ENCODE assay signal across 24 cellular contexts in genomic region chr11:42034821-42035220, GRCh38.
"Had no signal": no experiment of that assay in that cellular context is flagged by ENCODE, and none has a peak within 500 bp of the region (broad histone marks: within the 10 kb centered on the region; RNA-seq: fewer than 3 reads in every experiment).

No MANE protein-coding gene starts in this region.

- H3K27ac ChIP-seq: esophagus muscularis mucosa, foreskin keratinocyte, left ventricle myocardium inferior, pancreas, prostate gland, stomach, thyroid gland, upper lobe of left lung, vagina, WERI-Rb-1 had no signal

- H3K36me3 ChIP-seq: esophagus muscularis mucosa, left ventricle myocardium inferior, pancreas, prostate gland, stomach, thyroid gland, upper lobe of left lung, vagina, WERI-Rb-1 had no signal

- H3K4me3 ChIP-seq: esophagus muscularis mucosa, left ventricle myocardium inferior, lung, mucosa of descending colon, pancreas, prostate gland, stomach, thyroid gland, upper lobe of left lung, vagina had no signal

- DNase-seq: activated CD4-positive, alpha-beta T cell treated with anti-CD3 and anti-CD28 coated beads for 48 hours; activated CD4-positive, alpha-beta T cell treated with anti-CD3 and anti-CD28 coated beads, Interleukin-2, amount 50 U/mL, for 48 hours; activated CD8-positive, alpha-beta memory T cell treated with anti-CD3 and anti-CD28 coated beads for 24 hours; activated gamma-delta T cell; activated naive CD4-positive, alpha-beta T cell treated with anti-CD3 and anti-CD28 coated beads, Interleukin-2, amount 50 U/mL, for 16 hours; amniotic stem cell; caudate nucleus; endodermal cell; foreskin keratinocyte; left ventricle myocardium inferior; mucosa of descending colon; nephron progenitor cell; pancreas; stimulated activated CD4-positive, alpha-beta T cell treated with anti-CD3 and anti-CD28 coated beads, Interleukin-15, amount 100 ng/mL, for 24 hours; stimulated activated CD4-positive, alpha-beta T cell treated with anti-CD3 and anti-CD28 coated beads, Interleukin-2, amount 100 ng/mL, for 24 hours; stimulated activated naive B cell treated with anti-CD40 and anti-IgM and Interleukin-4, amounts not matched to agents 10 μg/mL and 1 μg/mL and 100 μg/mL, for 72 hours; stomach; thyroid gland; upper lobe of left lung; WERI-Rb-1 had no signal

- H3K9me3 ChIP-seq: esophagus muscularis mucosa, pancreas, prostate gland, stomach, thyroid gland, upper lobe of left lung, vagina had no signal
